1 cellular context compared by ENCODE assay signal in the genomic region with DNA sequence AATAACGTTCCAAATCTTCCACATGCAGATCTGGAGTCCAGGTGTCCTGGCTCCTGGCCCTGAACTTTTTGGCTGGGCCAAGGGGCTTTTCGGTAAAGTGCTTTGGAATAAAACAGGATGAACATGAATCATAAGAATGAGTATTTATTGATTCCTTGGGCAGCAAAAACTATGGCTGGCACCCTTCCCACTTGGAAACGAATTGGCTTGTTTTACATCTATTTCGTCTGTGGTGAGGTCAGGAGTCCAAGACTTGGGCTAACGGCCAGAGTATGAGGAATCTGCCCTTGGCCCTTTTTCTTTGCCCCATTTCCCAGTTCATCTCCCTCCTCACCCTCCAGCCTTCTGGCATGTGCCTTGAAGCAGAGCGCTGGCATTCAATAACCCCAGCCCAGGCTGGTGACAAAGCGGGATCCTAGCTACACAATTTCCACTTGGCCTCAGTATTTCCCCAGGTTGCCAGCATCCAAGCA.
TF ChIP-seq lines count a peak whose summit lies in the region.

No MANE protein-coding gene starts in this region.

TF ChIP-seq in SK-N-SH, 30 proteins besides CTCF, POLR2A, EP300 and RAD21 (continued from another document):
- TF ChIP-seq ZBTB33 (IDR thresholded peaks at IDR 0.05; ENCODE audit: borderline replicate concordance, low read depth) (no peak), POLR2AphosphoS5 (IDR thresholded peaks at IDR 0.05; ENCODE audit: low read depth, low read length) (peak; percentile 35; the same call in 1 of the 2 replicates), FOXJ3 (CRISPR knock-in tag; IDR thresholded peaks at IDR 0.05) (no peak), TAF1 (IDR thresholded peaks at IDR 0.05; ENCODE audit: borderline replicate concordance, low read depth, low read length) (no peak), NFIC (IDR thresholded peaks at IDR 0.05; ENCODE audit: borderline replicate concordance) (peak; percentile 96), SIN3A (IDR thresholded peaks at IDR 0.05; ENCODE audit: borderline replicate concordance, low read depth, low read length) (no peak), GATA2 (CRISPR knock-in tag; IDR thresholded peaks at IDR 0.05) (no peak), TEAD4 (IDR thresholded peaks at IDR 0.05; ENCODE audit: borderline replicate concordance, insufficient read depth) (no peak; the same call in 1 of the 2 replicates), SMC3 (IDR thresholded peaks at IDR 0.05; ENCODE audit: low read depth, low read length) (no peak), MEF2A (IDR thresholded peaks at IDR 0.05; ENCODE audit: borderline replicate concordance, low read depth) (no peak), FOSL2 (IDR thresholded peaks at IDR 0.05; ENCODE audit: borderline replicate concordance, low read depth) (peak; percentile 39; the same call in 1 of the 2 replicates), ELF1 (IDR thresholded peaks at IDR 0.05) (no peak), RCOR1 (IDR thresholded peaks at IDR 0.05; ENCODE audit: low read length) (no peak), MXI1 (IDR thresholded peaks at IDR 0.05; ENCODE audit: low read depth, low read length) (no peak), FOXM1 (IDR thresholded peaks at IDR 0.05; ENCODE audit: low read depth) (no peak), JUND (IDR thresholded peaks at IDR 0.05) (0 out of 2 replicates have a peak, but pooled peaks have one; percentile 38), MAX (IDR thresholded peaks at IDR 0.05; ENCODE audit: low read depth) (peak; percentile 46; the same call in 1 of the 2 replicates), YY1 (IDR thresholded peaks at IDR 0.05; ENCODE audit: low read depth) (no peak), EZH2phosphoT487 (IDR thresholded peaks at IDR 0.05; ENCODE audit: borderline replicate concordance, low read depth) (no peak), GABPA (IDR thresholded peaks at IDR 0.05; ENCODE audit: low read depth) (no peak), TCF12 (IDR thresholded peaks at IDR 0.05) (peak; percentile 95), RFX5 (IDR thresholded peaks at IDR 0.05; ENCODE audit: low read length) (no peak), NRF1 (IDR thresholded peaks at IDR 0.05; ENCODE audit: low read depth, low read length) (no peak), RXRA (IDR thresholded peaks at IDR 0.05; ENCODE audit: borderline replicate concordance, low read depth) (peak; percentile 89; the same call in 1 of the 2 replicates)
- TF ChIP-seq, protein P1, sequence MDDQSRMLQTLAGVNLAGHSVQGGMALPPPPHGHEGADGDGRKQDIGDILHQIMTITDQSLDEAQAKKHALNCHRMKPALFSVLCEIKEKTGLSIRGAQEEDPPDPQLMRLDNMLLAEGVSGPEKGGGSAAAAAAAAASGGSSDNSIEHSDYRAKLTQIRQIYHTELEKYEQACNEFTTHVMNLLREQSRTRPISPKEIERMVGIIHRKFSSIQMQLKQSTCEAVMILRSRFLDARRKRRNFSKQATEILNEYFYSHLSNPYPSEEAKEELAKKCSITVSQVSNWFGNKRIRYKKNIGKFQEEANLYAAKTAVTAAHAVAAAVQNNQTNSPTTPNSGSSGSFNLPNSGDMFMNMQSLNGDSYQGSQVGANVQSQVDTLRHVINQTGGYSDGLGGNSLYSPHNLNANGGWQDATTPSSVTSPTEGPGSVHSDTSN (IDR thresholded peaks at IDR 0.05): peak; percentile 34; the same call in 1 of the 2 replicates
- TF ChIP-seq, protein P2, sequence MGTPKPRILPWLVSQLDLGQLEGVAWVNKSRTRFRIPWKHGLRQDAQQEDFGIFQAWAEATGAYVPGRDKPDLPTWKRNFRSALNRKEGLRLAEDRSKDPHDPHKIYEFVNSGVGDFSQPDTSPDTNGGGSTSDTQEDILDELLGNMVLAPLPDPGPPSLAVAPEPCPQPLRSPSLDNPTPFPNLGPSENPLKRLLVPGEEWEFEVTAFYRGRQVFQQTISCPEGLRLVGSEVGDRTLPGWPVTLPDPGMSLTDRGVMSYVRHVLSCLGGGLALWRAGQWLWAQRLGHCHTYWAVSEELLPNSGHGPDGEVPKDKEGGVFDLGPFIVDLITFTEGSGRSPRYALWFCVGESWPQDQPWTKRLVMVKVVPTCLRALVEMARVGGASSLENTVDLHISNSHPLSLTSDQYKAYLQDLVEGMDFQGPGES (IDR thresholded peaks at IDR 0.05; ENCODE audit: low read depth, low read length): no peak
- TF ChIP-seq, protein P3, sequence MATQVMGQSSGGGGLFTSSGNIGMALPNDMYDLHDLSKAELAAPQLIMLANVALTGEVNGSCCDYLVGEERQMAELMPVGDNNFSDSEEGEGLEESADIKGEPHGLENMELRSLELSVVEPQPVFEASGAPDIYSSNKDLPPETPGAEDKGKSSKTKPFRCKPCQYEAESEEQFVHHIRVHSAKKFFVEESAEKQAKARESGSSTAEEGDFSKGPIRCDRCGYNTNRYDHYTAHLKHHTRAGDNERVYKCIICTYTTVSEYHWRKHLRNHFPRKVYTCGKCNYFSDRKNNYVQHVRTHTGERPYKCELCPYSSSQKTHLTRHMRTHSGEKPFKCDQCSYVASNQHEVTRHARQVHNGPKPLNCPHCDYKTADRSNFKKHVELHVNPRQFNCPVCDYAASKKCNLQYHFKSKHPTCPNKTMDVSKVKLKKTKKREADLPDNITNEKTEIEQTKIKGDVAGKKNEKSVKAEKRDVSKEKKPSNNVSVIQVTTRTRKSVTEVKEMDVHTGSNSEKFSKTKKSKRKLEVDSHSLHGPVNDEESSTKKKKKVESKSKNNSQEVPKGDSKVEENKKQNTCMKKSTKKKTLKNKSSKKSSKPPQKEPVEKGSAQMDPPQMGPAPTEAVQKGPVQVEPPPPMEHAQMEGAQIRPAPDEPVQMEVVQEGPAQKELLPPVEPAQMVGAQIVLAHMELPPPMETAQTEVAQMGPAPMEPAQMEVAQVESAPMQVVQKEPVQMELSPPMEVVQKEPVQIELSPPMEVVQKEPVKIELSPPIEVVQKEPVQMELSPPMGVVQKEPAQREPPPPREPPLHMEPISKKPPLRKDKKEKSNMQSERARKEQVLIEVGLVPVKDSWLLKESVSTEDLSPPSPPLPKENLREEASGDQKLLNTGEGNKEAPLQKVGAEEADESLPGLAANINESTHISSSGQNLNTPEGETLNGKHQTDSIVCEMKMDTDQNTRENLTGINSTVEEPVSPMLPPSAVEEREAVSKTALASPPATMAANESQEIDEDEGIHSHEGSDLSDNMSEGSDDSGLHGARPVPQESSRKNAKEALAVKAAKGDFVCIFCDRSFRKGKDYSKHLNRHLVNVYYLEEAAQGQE (IDR thresholded peaks at IDR 0.05; ENCODE audit: low read depth, low read length): no peak
- TF ChIP-seq, protein P4, sequence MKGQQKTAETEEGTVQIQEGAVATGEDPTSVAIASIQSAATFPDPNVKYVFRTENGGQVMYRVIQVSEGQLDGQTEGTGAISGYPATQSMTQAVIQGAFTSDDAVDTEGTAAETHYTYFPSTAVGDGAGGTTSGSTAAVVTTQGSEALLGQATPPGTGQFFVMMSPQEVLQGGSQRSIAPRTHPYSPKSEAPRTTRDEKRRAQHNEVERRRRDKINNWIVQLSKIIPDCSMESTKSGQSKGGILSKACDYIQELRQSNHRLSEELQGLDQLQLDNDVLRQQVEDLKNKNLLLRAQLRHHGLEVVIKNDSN (IDR thresholded peaks at IDR 0.05; ENCODE audit: borderline replicate concordance, low read depth): no peak
